In the genomic region with DNA sequence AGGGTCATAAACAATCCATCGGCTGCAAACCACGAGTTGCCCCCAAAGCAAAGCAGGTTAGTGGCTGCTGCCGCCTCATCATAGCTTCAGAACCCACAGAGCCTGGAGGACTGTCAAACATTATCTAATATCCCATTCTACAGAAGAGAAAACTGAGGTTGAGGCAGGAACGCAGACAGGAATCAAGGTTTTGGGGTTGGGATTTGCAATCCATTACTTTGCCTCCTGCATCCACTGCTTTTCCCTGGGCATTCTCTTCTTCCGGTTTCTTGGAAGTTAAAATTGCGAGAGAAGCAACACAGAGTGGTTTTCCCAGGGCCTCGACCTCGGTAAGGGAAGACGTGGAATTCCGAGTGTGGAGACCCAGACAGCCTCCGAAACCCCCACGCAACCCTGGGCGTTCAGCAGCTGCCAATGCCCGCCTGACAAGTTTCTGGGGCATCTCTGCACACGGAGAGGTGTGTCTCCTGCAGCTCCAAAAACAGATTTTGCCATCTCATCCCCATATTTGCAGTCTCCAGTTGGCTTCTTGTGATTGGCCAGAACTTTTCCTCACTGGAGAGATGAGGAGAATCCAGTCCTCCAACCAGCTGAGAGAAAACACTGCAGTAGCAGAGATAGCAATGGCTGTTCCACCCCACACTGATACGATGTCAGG, we compare ENCODE assay signal across 12 cellular contexts. TPM values are rescaled to one million over a fixed set of nuclear protein-coding genes. Genes with fewer than 3 reads are reported as not detected.
DNase-seq lines count a peak whose midpoint lies in the region; TF ChIP-seq lines count a peak whose summit lies in the region.
"Had no signal": no experiment of that assay in that cellular context is flagged by ENCODE, and none has a peak within 500 bp of the region (broad histone marks: within the 10 kb centered on the region; RNA-seq: fewer than 3 reads in every experiment).

No MANE protein-coding gene starts in this region.

- H3K27me3 Mint-ChIP-seq in Calu3 (ENCODE audit: unreplicated experiment), result peaks cover 27% of the 10 kb centered on the region

- H3K27me3 ChIP-seq in MM.1S (replicated peaks; ENCODE audit: insufficient read depth, low read length) (no peaks in the 10 kb centered on the region), dorsolateral prefrontal cortex (no peaks in the 10 kb centered on the region), tibial nerve (peaks cover 0 to 6% of the 10 kb centered on the region in 2 donors)
- H3K27me3 ChIP-seq: body of pancreas had no signal

- 84% methylated on average over 16 of the region's 16 CpGs for WGBS in tibial nerve, 2 donors

- intact Hi-C loops in Calu3 (cut with micrococcal nuclease; ENCODE audit: unreplicated experiment), result no loop called here
- intact Hi-C loops in dorsolateral prefrontal cortex (cut with DNase I), result loop anchor here (1.0 to 5.0 kb wide), 3 partner anchors 44 to 81 kb away; partner anchors contain the start of gene SNAP25 (in 1 of the 2)
- intact Hi-C loops in posterior cingulate gyrus (cut with DNase I), result loop anchor here (2.0 kb wide), 1 partner anchor 46 kb away; the partner anchor contains the start of gene SNAP25

- no peak overlapping the region; the same call in 1 of the 2 replicates for H2AFZ ChIP-seq in MM.1S (ENCODE audit: low read length)

- H3K27ac Mint-ChIP-seq in Calu3 (ENCODE audit: unreplicated experiment), result no peak overlapping the region
- H3K27ac Mint-ChIP-seq: activated CD8-positive, alpha-beta T cell treated with anti-CD3 and anti-CD28 coated beads for 36 hours had no signal

- H3K27ac ChIP-seq in MM.1S (ENCODE audit: low read length) (no peak overlapping the region), dorsolateral prefrontal cortex (peak overlapping the region in 58 of 59 donors; percentile 57 to 97 (median 87)), tibial nerve (no peak overlapping the region)
- H3K27ac ChIP-seq: body of pancreas had no signal

- H4K20me1 ChIP-seq in MM.1S (ENCODE audit: insufficient read depth, low read length), result no peaks in the 10 kb centered on the region

- H3K4me1 ChIP-seq in MM.1S (ENCODE audit: low read length) (no peaks in the 10 kb centered on the region), tibial nerve (no peaks in the 10 kb centered on the region)

- no peak overlapping the region for H3K9ac ChIP-seq in MM.1S (ENCODE audit: low read length)

- no peak for TF ChIP-seq EP300 in tibial nerve (IDR thresholded peaks at IDR 0.05)

- peaks cover 10% of the 10 kb centered on the region for H3K36me3 Mint-ChIP-seq in Calu3 (ENCODE audit: insufficient read depth, unreplicated experiment)

- 0 out of 2 replicates have a peak overlapping the region, but pooled peaks have one; percentile 64 for H3K4me2 ChIP-seq in MM.1S (ENCODE audit: low read depth, low read length)

- no peaks in the 10 kb centered on the region for H3K9me2 ChIP-seq in MM.1S (replicated peaks; ENCODE audit: insufficient read depth, low read length)

- H3K4me1 Mint-ChIP-seq in Calu3 (ENCODE audit: low read depth, unreplicated experiment), result no peaks in the 10 kb centered on the region

- peaks cover 3% of the 10 kb centered on the region for H3K9me3 Mint-ChIP-seq in Calu3 (ENCODE audit: low read depth, unreplicated experiment)

- H3K36me3 ChIP-seq in MM.1S (replicated peaks; ENCODE audit: insufficient read depth, low read length) (no peaks in the 10 kb centered on the region), tibial nerve (no peaks in the 10 kb centered on the region)

- H3K4me3 ChIP-seq in MM.1S (ENCODE audit: low read length) (no peak overlapping the region), dorsolateral prefrontal cortex (peak overlapping the region in 56 of 59 donors; percentile 29 to 74 (median 55)), tibial nerve (no peak overlapping the region)
- H3K4me3 ChIP-seq: body of pancreas had no signal

- DNase-seq in Calu3 (no peak), MM.1S (no peak), dorsolateral prefrontal cortex (peak in 8 of 10 donors; percentile 30 to 69 (median 61)), posterior cingulate gyrus (peak in 9 of 10 donors; percentile 10 to 94 (median 62)), cortex of kidney (lab: John Stamatoyannopoulos, UW) (no peak), tibial nerve (ENCODE audit: low spot score in 2 of 2) (no peak)
- no peak for DNase-seq in activated CD4-positive, alpha-beta T cell treated with anti-CD3 and anti-CD28 coated beads, Interleukin-2, amount 50 U/mL, for 4 hours
- DNase-seq: activated CD8-positive, alpha-beta T cell treated with anti-CD3 and anti-CD28 coated beads for 36 hours; activated effector memory CD4-positive, alpha-beta T cell treated with Interleukin-2 at 50 U/mL for 16 hours; effector CD8-positive, alpha-beta T cell; foreskin melanocyte had no signal

- H3F3A ChIP-seq in MM.1S (ENCODE audit: insufficient read depth, low read length), result no peaks in the 10 kb centered on the region

- H3K79me2 ChIP-seq in MM.1S (ENCODE audit: low read length), result no peaks in the 10 kb centered on the region

- TF ChIP-seq POLR2A in tibial nerve (IDR thresholded peaks at IDR 0.05), result no peak

- CTCF ChIA-PET in Calu3 (lab: Charles Lee), result no interaction called here

- no peak for TF ChIP-seq CTCF in Calu3 (IDR thresholded peaks at IDR 0.05; ENCODE audit: unreplicated experiment)
- TF ChIP-seq CTCF in MM.1S (IDR thresholded peaks at IDR 0.05; ENCODE audit: low read length), result no peak
- TF ChIP-seq CTCF in dorsolateral prefrontal cortex (IDR thresholded peaks at IDR 0.05 in 54 of 56, conservative IDR thresholded peaks at IDR 0.05 in 2 of 56; ENCODE audit: low read depth in 1 of 56, partially characterized antibody in 56 of 56), result no peak
- TF ChIP-seq CTCF in tibial nerve (IDR thresholded peaks at IDR 0.05), result no peak

- BruUV-seq in Calu3 (replicated peaks; lab: Mats Ljungman, UMichigan), result no TSS peak

- H3K9me3 ChIP-seq in MM.1S (replicated peaks; ENCODE audit: insufficient read depth, low read length) (no peaks in the 10 kb centered on the region), tibial nerve (no peaks in the 10 kb centered on the region)
- H3K9me3 ChIP-seq: body of pancreas had no signal

- H3K4me3 Mint-ChIP-seq in Calu3 (ENCODE audit: low read depth, unreplicated experiment), result peak overlapping the region; percentile 78

RNA-seq across cellular contexts. Expression of gene SNAP25, which starts 45.5 kb away (rescaled TPM):
- 0.73 and 0.83 TPM in 2 replicates for total RNA-seq in Calu3 (2022)
- total RNA-seq in dorsolateral prefrontal cortex, result 1,000 to 10,000 TPM in 110 of 120 experiments, 100 to 1,000 TPM in 10; 320 to 2,887 (median 2,033) TPM
- under 1 TPM in 2 of 4 donors, not detected in 2; 0.22 to 0.39 TPM for total RNA-seq in tibial nerve
- total RNA-seq: activated CD8-positive, alpha-beta T cell treated with anti-CD3 and anti-CD28 coated beads for 36 hours had no signal

Comparison
In these comparisons a context has a peak if more than half of its experiments do, and no peak if none do; other contexts are left out.
1. DNase-seq: peak in dorsolateral prefrontal cortex (8 of 10) and posterior cingulate gyrus (9 of 10); none in Calu3 (single experiment), MM.1S (single experiment), cortex of kidney (single experiment), tibial nerve (0 of 2) and activated CD4-positive, alpha-beta T cell treated with anti-CD3 and anti-CD28 coated beads, Interleukin-2, amount 50 U/mL, for 4 hours (0 of 2).
2. H3K27ac ChIP-seq: peak in dorsolateral prefrontal cortex (58 of 59); none in MM.1S (single experiment) and tibial nerve (0 of 4).
3. H3K4me3 ChIP-seq: peak in dorsolateral prefrontal cortex (56 of 59); none in MM.1S (single experiment) and tibial nerve (0 of 4).
4. RNA of gene SNAP25, which starts 45.5 kb away (total RNA-seq): 320 to 2,887 TPM in dorsolateral prefrontal cortex; 0.73 to 0.83 TPM in Calu3 and 0.22 to 0.39 TPM in tibial nerve; every median in the first group is over 100 times any median in the second.